ENCODE assay signal across 10 cellular contexts in genomic region chr11:65301491-65302329, GRCh38. TPM values are rescaled to one million over a fixed set of nuclear protein-coding genes. Genes with fewer than 3 reads are reported as not detected.
DNase-seq lines count a peak whose midpoint lies in the region; ATAC-seq and TF ChIP-seq lines count a peak whose summit lies in the region.
"Had no signal": no experiment of that assay in that cellular context is flagged by ENCODE, and none has a peak within 500 bp of the region (broad histone marks: within the 10 kb centered on the region; RNA-seq: fewer than 3 reads in every experiment).

No MANE protein-coding gene starts in this region.

- H3K4me2 ChIP-seq in BLaER1 treated with 17β-estradiol and CSF1 and Interleukin-3, amounts not matched to agents 10 nM and 100 nM, result peak overlapping the region; percentile 29 to 84 (median 67); a peak in 19 of 22 replicates
- peak overlapping the region; percentile 14 for H3K4me2 ChIP-seq in trophoblast cell (ENCODE audit: low read length)

- peak overlapping the region; percentile 6 for H2BK5ac ChIP-seq in trophoblast cell (ENCODE audit: low read depth, low read length, poor library complexity)

- peaks cover 11 to 91% (median 61%) of the 10 kb centered on the region in 11 experiments; a peak in 20 of 22 replicates for H3K36me3 ChIP-seq in BLaER1 treated with 17β-estradiol and CSF1 and Interleukin-3, amounts not matched to agents 10 nM and 100 nM
- H3K36me3 ChIP-seq in heart right ventricle, result peaks cover 0 to 21% (median 0%) of the 10 kb centered on the region in 9 donors
- H3K36me3 ChIP-seq in trophoblast cell (ENCODE audit: control insufficient read depth in 1 of 2, insufficient read depth in 2 of 2, low read length in 2 of 2), result peaks cover 24 to 34% of the 10 kb centered on the region in 2 experiments

- peak overlapping the region; percentile 28 for H3K18ac ChIP-seq in trophoblast cell (ENCODE audit: low read length)

- H3K27ac ChIP-seq in BLaER1 treated with 17β-estradiol and CSF1 and Interleukin-3, amounts not matched to agents 10 nM and 100 nM, result peak overlapping the region in 10 of 11 experiments; percentile 6 to 73 (median 49); a peak in 18 of 22 replicates
- H3K27ac ChIP-seq in heart right ventricle, result peak overlapping the region in 9 of 10 donors; percentile 2 to 63 (median 46)
- H3K27ac ChIP-seq in trophoblast cell (ENCODE audit: low read depth, low read length), result no peak overlapping the region
- H3K27ac ChIP-seq: SK-N-MC had no signal

- H4K91ac ChIP-seq in trophoblast cell (ENCODE audit: low read depth, low read length), result peak overlapping the region; percentile 23

- CTCF ChIA-PET in WTC11 (lab: Charles Lee), result interaction anchor here (0.7 to 3.4 kb wide), 9 partner anchors 9 to 97 kb away, joined by 3 to 23 read pairs (median 6); partner anchors contain the start of gene CDC42EP2

- no peaks in the 10 kb centered on the region for H3K9me3 Mint-ChIP-seq in WTC11
- H3K9me3 Mint-ChIP-seq: CD4-positive, alpha-beta memory T cell had no signal

- H2AFZ ChIP-seq in trophoblast cell (ENCODE audit: insufficient read depth, low read length, poor library complexity), result no peak overlapping the region

- no peaks in the 10 kb centered on the region for H3K27me3 ChIP-seq in BLaER1 treated with 17β-estradiol and CSF1 and Interleukin-3, amounts not matched to agents 10 nM and 100 nM
- H3K27me3 ChIP-seq in heart right ventricle, result no peaks in the 10 kb centered on the region
- no peaks in the 10 kb centered on the region for H3K27me3 ChIP-seq in trophoblast cell (ENCODE audit: insufficient read depth, low read length)

- no peak overlapping the region; the same call in 1 of the 2 replicates for H3K27ac Mint-ChIP-seq in WTC11

- H4K8ac ChIP-seq in trophoblast cell (ENCODE audit: low read depth, low read length), result peak overlapping the region; percentile 2

- DNase-seq in WTC11 (ENCODE audit: low spot score), result peak; percentile 71
- DNase-seq in heart right ventricle, result peak; percentile 56 to 82
- DNase-seq in trophoblast cell, result peak; percentile 50 to 66
- DNase-seq in NCI-H2171 treated with DMSO at 0.1 percent for 48 hours (lab: John Stamatoyannopoulos, UW), result no peak
- DNase-seq: CD4-positive, alpha-beta memory T cell had no signal

- H3K79me2 ChIP-seq in trophoblast cell (ENCODE audit: control insufficient read depth, insufficient read depth, low read length, poor library complexity), result no peaks in the 10 kb centered on the region

- peak overlapping the region; percentile 6 to 62 (median 28); a peak in 11 of 22 replicates for H3K9ac ChIP-seq in BLaER1 treated with 17β-estradiol and CSF1 and Interleukin-3, amounts not matched to agents 10 nM and 100 nM
- no peak overlapping the region for H3K9ac ChIP-seq in trophoblast cell (ENCODE audit: low read length)

- H3K4me1 ChIP-seq in BLaER1 treated with 17β-estradiol and CSF1 and Interleukin-3, amounts not matched to agents 10 nM and 100 nM, result peaks cover 18 to 74% (median 47%) of the 10 kb centered on the region in 10 experiments; a peak in 19 of 20 replicates
- peaks cover 16 to 50% (median 43%) of the 10 kb centered on the region in 9 donors for H3K4me1 ChIP-seq in heart right ventricle
- peaks cover 11 to 15% of the 10 kb centered on the region in 2 experiments for H3K4me1 ChIP-seq in trophoblast cell (ENCODE audit: control insufficient read depth in 1 of 2, insufficient read depth in 2 of 2, low read length in 2 of 2)

- no peak for TF ChIP-seq CTCF in WTC11 (IDR thresholded peaks at IDR 0.05)
- no peak for TF ChIP-seq CTCF in heart right ventricle (IDR thresholded peaks at IDR 0.05)

- peak overlapping the region; percentile 1 for H2BK120ac ChIP-seq in trophoblast cell (ENCODE audit: insufficient read depth, low read length, poor library complexity)

- no peak overlapping the region for H3K4ac ChIP-seq in trophoblast cell (ENCODE audit: low read depth, low read length)

- H3K79me1 ChIP-seq in trophoblast cell (ENCODE audit: low read length), result peaks cover 5% of the 10 kb centered on the region

- no peak overlapping the region for H3K23ac ChIP-seq in trophoblast cell (ENCODE audit: low read length)

- no peak overlapping the region for H3K4me3 ChIP-seq in BLaER1 treated with 17β-estradiol and CSF1 and Interleukin-3, amounts not matched to agents 10 nM and 100 nM
- H3K4me3 ChIP-seq in heart right ventricle (no peak overlapping the region), trophoblast cell (ENCODE audit: low read depth, low read length) (no peak overlapping the region)
- H3K4me3 ChIP-seq: SK-N-MC had no signal

- H3K14ac ChIP-seq in trophoblast cell (ENCODE audit: low read length), result peak overlapping the region; percentile 45

- no peaks in the 10 kb centered on the region for H3K27me3 Mint-ChIP-seq in WTC11 (ENCODE audit: low read depth)
- H3K27me3 Mint-ChIP-seq: CD4-positive, alpha-beta memory T cell had no signal

- peaks cover 13% of the 10 kb centered on the region for H3K4me1 Mint-ChIP-seq in WTC11
- H3K4me1 Mint-ChIP-seq: CD4-positive, alpha-beta memory T cell had no signal

- no peaks in the 10 kb centered on the region for H4K20me1 ChIP-seq in BLaER1 treated with 17β-estradiol and CSF1 and Interleukin-3, amounts not matched to agents 10 nM and 100 nM

- no peak overlapping the region for H3K4me3 Mint-ChIP-seq in WTC11
- H3K4me3 Mint-ChIP-seq: CD4-positive, alpha-beta memory T cell had no signal

- ATAC-seq in WTC11 (peak; percentile 92), heart right ventricle (peak; percentile 31 to 62 (median 52)), GM18867 (IDR thresholded peaks at IDR 0.05; ENCODE audit: unreplicated experiment) (no peak), GM19397 (IDR thresholded peaks at IDR 0.05; ENCODE audit: unreplicated experiment) (no peak), GM21786 (IDR thresholded peaks at IDR 0.05; ENCODE audit: unreplicated experiment) (no peak)

- H2AK5ac ChIP-seq in trophoblast cell (ENCODE audit: low read length), result peak overlapping the region; percentile 52

- no peak overlapping the region for H4K12ac ChIP-seq in trophoblast cell (ENCODE audit: low read depth, low read length)

- POLR2A ChIA-PET in WTC11 (lab: Charles Lee), result interaction anchor here (0.7 to 2.1 kb wide), 4 partner anchors 9 to 32 kb away, joined by 3 to 6 read pairs (median 4); partner anchors contain the start of gene DPF2

- no peaks in the 10 kb centered on the region for H3K9me3 ChIP-seq in BLaER1 treated with 17β-estradiol and CSF1 and Interleukin-3, amounts not matched to agents 10 nM and 100 nM (replicated peaks in 1 of 11)
- H3K9me3 ChIP-seq in heart right ventricle, result no peaks in the 10 kb centered on the region
- H3K9me3 ChIP-seq in trophoblast cell (ENCODE audit: insufficient read depth, low read depth, low read length), result peaks cover 1% of the 10 kb centered on the region

- H3K36me3 Mint-ChIP-seq in WTC11, result peaks cover 17% of the 10 kb centered on the region

- 49 to 53% methylated on average over 12 of the region's 12 CpGs for WGBS in heart right ventricle, 2 donors
- no CpG with 5 or more reads among the region's 12 CpGs for WGBS in trophoblast cell (ENCODE audit: extremely low coverage, insufficient coverage, insufficient read length)

- intact Hi-C loops in heart right ventricle (cut with DNase I), result loop anchor here in 1 of 10 donors (2.0 kb wide), 1 partner anchor 13 kb away; the partner anchor contains the start of gene CDC42EP2

- peak overlapping the region; percentile 46 for H2BK12ac ChIP-seq in trophoblast cell (ENCODE audit: low read length)

TF ChIP-seq in WTC11, 78 proteins besides CTCF, POLR2A, EP300 and RAD21:
- TF ChIP-seq TCF7 (CRISPR knock-in tag; IDR thresholded peaks at IDR 0.05; ENCODE audit: low read depth) (no peak), NFE2L1 (CRISPR knock-in tag; IDR thresholded peaks at IDR 0.05) (peak; percentile 78), MLX (CRISPR knock-in tag; IDR thresholded peaks at IDR 0.05) (no peak), FOXK1 (CRISPR knock-in tag; IDR thresholded peaks at IDR 0.05) (no peak), SP1 (CRISPR knock-in tag; conservative IDR thresholded peaks at IDR 0.05) (peak; percentile 27; the same call in 1 of the 2 replicates), ZNF219 (CRISPR knock-in tag; IDR thresholded peaks at IDR 0.05; ENCODE audit: borderline replicate concordance) (no peak), MXD4 (CRISPR knock-in tag; IDR thresholded peaks at IDR 0.05; ENCODE audit: borderline replicate concordance) (no peak)
- TF ChIP-seq, protein P1, sequence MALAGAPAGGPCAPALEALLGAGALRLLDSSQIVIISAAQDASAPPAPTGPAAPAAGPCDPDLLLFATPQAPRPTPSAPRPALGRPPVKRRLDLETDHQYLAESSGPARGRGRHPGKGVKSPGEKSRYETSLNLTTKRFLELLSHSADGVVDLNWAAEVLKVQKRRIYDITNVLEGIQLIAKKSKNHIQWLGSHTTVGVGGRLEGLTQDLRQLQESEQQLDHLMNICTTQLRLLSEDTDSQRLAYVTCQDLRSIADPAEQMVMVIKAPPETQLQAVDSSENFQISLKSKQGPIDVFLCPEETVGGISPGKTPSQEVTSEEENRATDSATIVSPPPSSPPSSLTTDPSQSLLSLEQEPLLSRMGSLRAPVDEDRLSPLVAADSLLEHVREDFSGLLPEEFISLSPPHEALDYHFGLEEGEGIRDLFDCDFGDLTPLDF (CRISPR knock-in tag; IDR thresholded peaks at IDR 0.05), result no peak

RNA-seq across cellular contexts. Expression of gene CDC42EP2, which starts 13.0 kb away (rescaled TPM):
- 11.0 to 15.2 TPM (median 11.5 TPM) in 3 replicates for total RNA-seq in WTC11 (2021)
- 10 to 100 TPM in 4 of 10 donors, 1 to 10 TPM in 6; 3.9 to 21.9 (median 9.0) TPM for total RNA-seq in heart right ventricle
- polyA plus RNA-seq in heart right ventricle, result 10 to 100 TPM; 13.2 to 21.1 TPM
- 7.2 and 7.7 TPM in 2 replicates for polyA plus RNA-seq in trophoblast cell (2013)
- polyA plus RNA-seq: CD4-positive, alpha-beta memory T cell had no signal

RNA-seq across cellular contexts. Expression of gene DPF2, which starts 31.9 kb away (rescaled TPM):
- total RNA-seq in WTC11 (2021) (59.0 to 71.0 TPM (median 66.3 TPM) in 3 replicates), heart right ventricle (10 to 100 TPM; 37.4 to 63.4 (median 50.6) TPM)
- polyA plus RNA-seq in heart right ventricle, result 10 to 100 TPM; 24.9 to 32.6 TPM
- 64.3 and 69.7 TPM in 2 replicates for polyA plus RNA-seq in trophoblast cell (2013)

RNA-seq across cellular contexts. Expression of gene POLA2, which starts 39.9 kb away (rescaled TPM):
- total RNA-seq in WTC11 (2021), result 26.9 to 35.6 TPM (median 28.5 TPM) in 3 replicates
- total RNA-seq in heart right ventricle, result 1 to 10 TPM; 2.3 to 7.3 (median 3.8) TPM
- polyA plus RNA-seq in heart right ventricle, result 1 to 10 TPM; 8.6 to 9.4 TPM
- 12.6 and 13.3 TPM in 2 replicates for polyA plus RNA-seq in trophoblast cell (2013)

RNA-seq across cellular contexts. Expression of gene TIGD3, which starts 52.8 kb away (rescaled TPM):
- 1.9 to 2.3 TPM (median 2.1 TPM) in 3 replicates for total RNA-seq in WTC11 (2021)
- total RNA-seq in heart right ventricle, result under 1 TPM in 8 of 10 donors, not detected in 2; 0.11 to 0.87 (median 0.33) TPM
- polyA plus RNA-seq in heart right ventricle, result under 1 TPM; 0.19 to 0.80 TPM
- polyA plus RNA-seq in trophoblast cell (2013), result 2.1 and 2.3 TPM in 2 replicates

Comparison
In these comparisons a context has a peak if more than half of its experiments do, and no peak if none do; other contexts are left out.
1. ATAC-seq: peak in WTC11 (single experiment) and heart right ventricle (8 of 8); none in GM18867 (single experiment), GM19397 (single experiment) and GM21786 (single experiment).